ENCODE assay signal across 9 cellular contexts in genomic region chr22:24145446-24146189, GRCh38. TPM values are rescaled to one million over a fixed set of nuclear protein-coding genes. Genes with fewer than 3 reads are reported as not detected.
A peak's percentile ranks its signal among the peaks of the same experiment; 100 is the strongest.
DNase-seq lines count a peak whose midpoint lies in the region; ATAC-seq and TF ChIP-seq lines count a peak whose summit lies in the region.
"Had no signal": no experiment of that assay in that cellular context is flagged by ENCODE, and none has a peak within 500 bp of the region (broad histone marks: within the 10 kb centered on the region; RNA-seq: fewer than 3 reads in every experiment).

No MANE protein-coding gene starts in this region.

- peak overlapping the region; percentile 61 for H3K27ac Mint-ChIP-seq in activated T-helper 2 cell treated with anti-CD3 and anti-CD28 coated beads, Interferon-gamma antibody, Interleukin-2, Interleukin-4, amounts not matched to agents 10 μg/mL and 5 μg/mL and 100 μg/mL, durations not matched to agents 14 hours and 24 hours and 36 hours
- peak overlapping the region; percentile 30 to 91 (median 80) for H3K27ac Mint-ChIP-seq in immature natural killer cell

- no peak for TF ChIP-seq CTCF in HL-60 (IDR thresholded peaks at IDR 0.05; ENCODE audit: insufficient read depth, low read length)
- no peak for TF ChIP-seq CTCF in stomach (IDR thresholded peaks at IDR 0.05)

- no peak for TF ChIP-seq EP300 in stomach (IDR thresholded peaks at IDR 0.05)

- ATAC-seq in HG03039 (IDR thresholded peaks at IDR 0.05; ENCODE audit: unreplicated experiment): no peak

- no peaks in the 10 kb centered on the region for H3K27me3 ChIP-seq in HL-60 (ENCODE audit: insufficient read depth, poor library complexity, severe bottlenecking)
- H3K27me3 ChIP-seq in stomach: no peaks in the 10 kb centered on the region

- no peaks in the 10 kb centered on the region for H3K9me3 Mint-ChIP-seq in activated T-helper 2 cell treated with anti-CD3 and anti-CD28 coated beads, Interferon-gamma antibody, Interleukin-2, Interleukin-4, amounts not matched to agents 10 μg/mL and 5 μg/mL and 100 μg/mL, durations not matched to agents 14 hours and 24 hours and 36 hours
- H3K9me3 Mint-ChIP-seq in immature natural killer cell: no peaks in the 10 kb centered on the region

- no peaks in the 10 kb centered on the region for H3K27me3 Mint-ChIP-seq in activated T-helper 2 cell treated with anti-CD3 and anti-CD28 coated beads, Interferon-gamma antibody, Interleukin-2, Interleukin-4, amounts not matched to agents 10 μg/mL and 5 μg/mL and 100 μg/mL, durations not matched to agents 14 hours and 24 hours and 36 hours (ENCODE audit: low read depth)
- peaks cover 0 to 1% (median 0%) of the 10 kb centered on the region in 3 donors for H3K27me3 Mint-ChIP-seq in immature natural killer cell (ENCODE audit: low read depth in 3 of 3)

- peaks cover 32% of the 10 kb centered on the region for H3K4me1 Mint-ChIP-seq in activated T-helper 2 cell treated with anti-CD3 and anti-CD28 coated beads, Interferon-gamma antibody, Interleukin-2, Interleukin-4, amounts not matched to agents 10 μg/mL and 5 μg/mL and 100 μg/mL, durations not matched to agents 14 hours and 24 hours and 36 hours (ENCODE audit: low read depth)
- H3K4me1 Mint-ChIP-seq in immature natural killer cell: peaks cover 41 to 56% of the 10 kb centered on the region in 2 donors

- peaks cover 0 to 13% (median 6%) of the 10 kb centered on the region in 4 donors for H3K36me3 ChIP-seq in stomach

- H3K4me1 ChIP-seq in stomach: peaks cover 56 to 97% (median 82%) of the 10 kb centered on the region in 4 donors

- H3K27ac ChIP-seq in HL-60 (replicated peaks) (peak overlapping the region; percentile 79), stomach (peak overlapping the region; percentile 42 to 89 (median 78))

- TF ChIP-seq POLR2A in stomach (IDR thresholded peaks at IDR 0.05): no peak

- DNase-seq in HL-60 (ENCODE audit: low read depth in 1 of 2, low spot score in 1 of 2) (no peak), immature natural killer cell (no peak), stomach (no peak), NCI-H1436 (lab: John Stamatoyannopoulos, UW) (no peak), islet precursor cell (no peak), foreskin melanocyte (no peak)
- DNase-seq in activated T-helper 2 cell treated with anti-CD3 and anti-CD28 coated beads, Interferon-gamma antibody, Interleukin-2, Interleukin-4, amounts not matched to agents 10 μg/mL and 5 μg/mL and 100 μg/mL, durations not matched to agents 14 hours and 24 hours and 36 hours (ENCODE audit: low spot score): no peak
- DNase-seq: NCI-H1105 had no signal

- H3K4me3 Mint-ChIP-seq in activated T-helper 2 cell treated with anti-CD3 and anti-CD28 coated beads, Interferon-gamma antibody, Interleukin-2, Interleukin-4, amounts not matched to agents 10 μg/mL and 5 μg/mL and 100 μg/mL, durations not matched to agents 14 hours and 24 hours and 36 hours (ENCODE audit: low read depth): no peak overlapping the region
- peak overlapping the region; percentile 28 to 65 (median 62) for H3K4me3 Mint-ChIP-seq in immature natural killer cell

- no peaks in the 10 kb centered on the region for H3K9me3 ChIP-seq in stomach

- WGBS in stomach, 5 donors: 90 to 96% (median 91%) methylated on average over 9 of the region's 9 CpGs

- H3K36me3 Mint-ChIP-seq in activated T-helper 2 cell treated with anti-CD3 and anti-CD28 coated beads, Interferon-gamma antibody, Interleukin-2, Interleukin-4, amounts not matched to agents 10 μg/mL and 5 μg/mL and 100 μg/mL, durations not matched to agents 14 hours and 24 hours and 36 hours (ENCODE audit: low read depth): peaks cover 22% of the 10 kb centered on the region
- H3K36me3 Mint-ChIP-seq in immature natural killer cell: no peaks in the 10 kb centered on the region

- H3K4me3 ChIP-seq in HL-60 (replicated peaks; ENCODE audit: insufficient read depth, low read length): no peak overlapping the region
- peak overlapping the region in 1 of 4 donors; percentile 24 for H3K4me3 ChIP-seq in stomach

- intact Hi-C loops in activated T-helper 2 cell treated with anti-CD3 and anti-CD28 coated beads, Interferon-gamma antibody, Interleukin-2, Interleukin-4, amounts not matched to agents 10 μg/mL and 5 μg/mL and 100 μg/mL, durations not matched to agents 14 hours and 24 hours and 36 hours (cut with micrococcal nuclease): no loop called here
- intact Hi-C loops in stomach (cut with DNase I; ENCODE audit: low total_unique reads): no loop called here

RNA-seq across cellular contexts. Expression of gene SUSD2, which starts 35.7 kb away (rescaled TPM):
- total RNA-seq in activated T-helper 2 cell treated with anti-CD3 and anti-CD28 coated beads, Interferon-gamma antibody, Interleukin-2, Interleukin-4, amounts not matched to agents 10 μg/mL and 5 μg/mL and 100 μg/mL, durations not matched to agents 14 hours and 24 hours and 36 hours: 0.32 and 0.64 TPM in 2 replicates
- polyA plus RNA-seq in immature natural killer cell: under 1 TPM in 2 of 3 donors, not detected in 1; 0.07 to 0.14 TPM
- total RNA-seq in stomach: 10 to 100 TPM in 3 of 5 donors, 1 to 10 TPM in 1, under 1 TPM in 1; 0.58 to 29.9 (median 17.5) TPM
- 1 to 10 TPM; 2.6 to 5.7 (median 3.2) TPM for polyA plus RNA-seq in stomach
